ENCODE assay signal across 13 cellular contexts in genomic region chr2:241813806-241814570, GRCh38. TPM values are rescaled to one million over a fixed set of nuclear protein-coding genes. Genes with fewer than 3 reads are reported as not detected.
DNase-seq lines count a peak whose midpoint lies in the region; ATAC-seq and TF ChIP-seq lines count a peak whose summit lies in the region.
"Had no signal": no experiment of that assay in that cellular context is flagged by ENCODE, and none has a peak within 500 bp of the region (broad histone marks: within the 10 kb centered on the region; RNA-seq: fewer than 3 reads in every experiment).

No MANE protein-coding gene starts in this region.

- H3K4me3 Mint-ChIP-seq in CD8-positive, alpha-beta T cell, result no peak overlapping the region
- H3K4me3 Mint-ChIP-seq: naive thymus-derived CD8-positive, alpha-beta T cell had no signal

- H3K27me3 ChIP-seq in ACC112 (ENCODE audit: insufficient read depth, low read length), result no peaks in the 10 kb centered on the region
- H3K27me3 ChIP-seq in CD8-positive, alpha-beta T cell (ENCODE audit: insufficient read depth, low read length), result no peaks in the 10 kb centered on the region
- no peaks in the 10 kb centered on the region for H3K27me3 ChIP-seq in Loucy (ENCODE audit: insufficient read depth, low read length, poor library complexity, severe bottlenecking)
- H3K27me3 ChIP-seq in gastroesophageal sphincter, result peaks cover 70% of the 10 kb centered on the region
- H3K27me3 ChIP-seq: right lobe of liver had no signal

- H3K36me3 ChIP-seq in ACC112 (ENCODE audit: insufficient read depth, low read length) (no peaks in the 10 kb centered on the region), Loucy (ENCODE audit: insufficient read depth, low read length) (no peaks in the 10 kb centered on the region), gastroesophageal sphincter (no peaks in the 10 kb centered on the region)
- H3K36me3 ChIP-seq in CD8-positive, alpha-beta T cell (ENCODE audit: insufficient read depth, low read length), result no peaks in the 10 kb centered on the region
- H3K36me3 ChIP-seq: right lobe of liver had no signal

- no peak for TF ChIP-seq CTCF in CD8-positive, alpha-beta T cell (IDR thresholded peaks at IDR 0.05)
- TF ChIP-seq CTCF in Loucy (conservative IDR thresholded peaks at IDR 0.05; ENCODE audit: low read length), result no peak
- TF ChIP-seq CTCF in gastroesophageal sphincter (IDR thresholded peaks at IDR 0.05), result no peak
- TF ChIP-seq CTCF in omental fat pad (IDR thresholded peaks at IDR 0.05), result no peak

- no peaks in the 10 kb centered on the region for H3K9me3 ChIP-seq in CD8-positive, alpha-beta T cell (ENCODE audit: low read length)
- no peaks in the 10 kb centered on the region for H3K9me3 ChIP-seq in Loucy (ENCODE audit: insufficient read depth, low read depth, low read length)
- H3K9me3 ChIP-seq in gastroesophageal sphincter, result no peaks in the 10 kb centered on the region
- H3K9me3 ChIP-seq: right lobe of liver had no signal

- ATAC-seq in CD8-positive, alpha-beta T cell, result peak; percentile 74
- ATAC-seq in gastroesophageal sphincter (peak; percentile 48), GM19452 (IDR thresholded peaks at IDR 0.05; ENCODE audit: unreplicated experiment) (no peak), omental fat pad (ENCODE audit: low FRiP score) (no peak)
- ATAC-seq: right lobe of liver had no signal

- no peaks in the 10 kb centered on the region for H3K36me3 Mint-ChIP-seq in CD8-positive, alpha-beta T cell
- H3K36me3 Mint-ChIP-seq: naive thymus-derived CD8-positive, alpha-beta T cell had no signal

- CTCF ChIA-PET in CD8-positive, alpha-beta T cell (lab: Charles Lee), result no interaction called here

- H3K9ac ChIP-seq in Loucy (ENCODE audit: low read depth, low read length, poor library complexity, severe bottlenecking), result no peak overlapping the region

- peaks cover 5% of the 10 kb centered on the region for H3K4me1 Mint-ChIP-seq in CD8-positive, alpha-beta T cell (ENCODE audit: low read depth)

- POLR2A ChIA-PET in CD8-positive, alpha-beta T cell (lab: Charles Lee), result interaction anchor here (0.6 kb wide), 1 partner anchor 26 kb away, joined by 3 read pairs; no protein-coding TSS in a partner anchor

- H2AFZ ChIP-seq in ACC112 (ENCODE audit: low read length, unreplicated experiment) (no peak overlapping the region), Loucy (ENCODE audit: low read length) (no peak overlapping the region)

- H3K27ac ChIP-seq in ACC112 (ENCODE audit: low read depth, low read length) (peak overlapping the region; percentile 55; the same call in 1 of the 2 replicates), gastroesophageal sphincter (no peak overlapping the region)
- H3K27ac ChIP-seq in CD8-positive, alpha-beta T cell (ENCODE audit: low read depth, low read length), result no peak overlapping the region
- H3K27ac ChIP-seq: right lobe of liver had no signal

- no peaks in the 10 kb centered on the region for H4K20me1 ChIP-seq in Loucy (ENCODE audit: insufficient read depth, low read length, poor library complexity, severe bottlenecking)

- H3K27me3 Mint-ChIP-seq in CD8-positive, alpha-beta T cell (ENCODE audit: low read depth), result peaks cover 3% of the 10 kb centered on the region

- WGBS in gastroesophageal sphincter (ENCODE audit: low coverage in 1 of 2), 2 donors, result 40 to 60% methylated on average over 1 of the region's 28 CpGs

- no peaks in the 10 kb centered on the region for H3K9me2 ChIP-seq in Loucy (replicated peaks; ENCODE audit: low read depth, low read length)

- peak in 2 of 7 experiments; percentile 37 to 56 for DNase-seq in CD8-positive, alpha-beta T cell
- no peak for DNase-seq in stimulated activated CD4-positive, alpha-beta T cell treated with anti-CD3 and anti-CD28 coated beads, Interleukin-4, amount 100 ng/mL, for 1 hour
- DNase-seq in omental fat pad (ENCODE audit: low spot score) (no peak), NCI-H510A (lab: John Stamatoyannopoulos, UW) (no peak)
- DNase-seq: kidney glomerular epithelial cell, NCI-H446 treated with DMSO at 0.1 percent for 48 hours, RPMI8226 had no signal

- H3K4me1 ChIP-seq in ACC112 (ENCODE audit: control insufficient read depth, insufficient read depth, low read length, unreplicated experiment) (no peaks in the 10 kb centered on the region), Loucy (ENCODE audit: insufficient read depth, low read length, poor library complexity, severe bottlenecking) (no peaks in the 10 kb centered on the region), gastroesophageal sphincter (no peaks in the 10 kb centered on the region)
- peaks cover 9% of the 10 kb centered on the region for H3K4me1 ChIP-seq in CD8-positive, alpha-beta T cell (ENCODE audit: insufficient read depth, low read length)

- TF ChIP-seq POLR2A in gastroesophageal sphincter (IDR thresholded peaks at IDR 0.05), result no peak

- TF ChIP-seq EP300 in gastroesophageal sphincter (IDR thresholded peaks at IDR 0.05), result no peak

- no peak overlapping the region for H3K27ac Mint-ChIP-seq in CD8-positive, alpha-beta T cell

- no peaks in the 10 kb centered on the region for H3K79me2 ChIP-seq in ACC112 (ENCODE audit: control insufficient read depth, insufficient read depth, low read length, unreplicated experiment)
- H3K79me2 ChIP-seq in Loucy (ENCODE audit: insufficient read depth, low read length), result no peaks in the 10 kb centered on the region

- intact Hi-C loops in CD8-positive, alpha-beta T cell (cut with DNase I, micrococcal nuclease), result no loop called here

- peak overlapping the region; percentile 8 for H3K4me2 ChIP-seq in Loucy (ENCODE audit: low read depth, low read length, poor library complexity, severe bottlenecking)

- no peaks in the 10 kb centered on the region for H3F3A ChIP-seq in Loucy (ENCODE audit: low read depth)

- H3K9me3 Mint-ChIP-seq in CD8-positive, alpha-beta T cell, result no peaks in the 10 kb centered on the region
- H3K9me3 Mint-ChIP-seq: naive thymus-derived CD8-positive, alpha-beta T cell had no signal

- H3K4me3 ChIP-seq in ACC112 (ENCODE audit: low read depth, low read length) (no peak overlapping the region), Loucy (ENCODE audit: low read length, poor library complexity, severe bottlenecking) (no peak overlapping the region), gastroesophageal sphincter (no peak overlapping the region)
- H3K4me3 ChIP-seq in CD8-positive, alpha-beta T cell (ENCODE audit: low read depth, low read length), result no peak overlapping the region
- H3K4me3 ChIP-seq: right lobe of liver had no signal

RNA-seq across cellular contexts. Expression of gene NEU4, which starts 5.0 kb away (rescaled TPM):
- total RNA-seq in CD8-positive, alpha-beta T cell, result 1 to 10 TPM; 2.9 to 3.0 TPM
- total RNA-seq in gastroesophageal sphincter (1 to 10 TPM in 1 of 4 donors, under 1 TPM in 1, not detected in 2; 0.47 to 2.0 TPM), omental fat pad (1 to 10 TPM in 3 of 4 donors, under 1 TPM in 1; 0.79 to 4.4 (median 2.5) TPM)
- total RNA-seq: naive thymus-derived CD8-positive, alpha-beta T cell had no signal

RNA-seq across cellular contexts. Expression of gene GAL3ST2, which starts 37.4 kb away (rescaled TPM):
- total RNA-seq in CD8-positive, alpha-beta T cell, result 1 to 10 TPM in 1 of 2 experiments, under 1 TPM in 1; 0.81 to 1.1 TPM
- total RNA-seq in gastroesophageal sphincter, result under 1 TPM in 1 of 4 donors, not detected in 3; 0.40 TPM
- 1 to 10 TPM in 2 of 4 donors, under 1 TPM in 1, not detected in 1; 0.50 to 3.1 (median 2.8) TPM for total RNA-seq in omental fat pad
- total RNA-seq: naive thymus-derived CD8-positive, alpha-beta T cell had no signal

RNA-seq across cellular contexts. Expression of gene PDCD1, which starts 44.7 kb away (rescaled TPM):
- 10 to 100 TPM in 1 of 2 experiments, 1 to 10 TPM in 1; 8.0 to 10.7 TPM for total RNA-seq in CD8-positive, alpha-beta T cell
- total RNA-seq in gastroesophageal sphincter, result under 1 TPM in 2 of 4 donors, not detected in 2; 0.19 to 0.54 TPM
- 1 to 10 TPM in 1 of 4 donors, under 1 TPM in 3; 0.37 to 4.8 (median 0.68) TPM for total RNA-seq in omental fat pad

RNA-seq across cellular contexts. Expression of gene RTP5, which starts 55.5 kb away (rescaled TPM):
- 1 to 10 TPM; 1.8 to 2.7 TPM for total RNA-seq in CD8-positive, alpha-beta T cell
- total RNA-seq in gastroesophageal sphincter (not detected), omental fat pad (under 1 TPM in 1 of 4 donors, not detected in 3; 0.96 TPM)
- total RNA-seq: naive thymus-derived CD8-positive, alpha-beta T cell; right lobe of liver had no signal

Comparison
In these comparisons a context has a peak if more than half of its experiments do, and no peak if none do; other contexts are left out.
1. ATAC-seq: peak in CD8-positive, alpha-beta T cell (single experiment) and gastroesophageal sphincter (single experiment); none in GM19452 (single experiment) and omental fat pad (single experiment).